ENCODE assay signal across 1 cellular context in the genomic region with DNA sequence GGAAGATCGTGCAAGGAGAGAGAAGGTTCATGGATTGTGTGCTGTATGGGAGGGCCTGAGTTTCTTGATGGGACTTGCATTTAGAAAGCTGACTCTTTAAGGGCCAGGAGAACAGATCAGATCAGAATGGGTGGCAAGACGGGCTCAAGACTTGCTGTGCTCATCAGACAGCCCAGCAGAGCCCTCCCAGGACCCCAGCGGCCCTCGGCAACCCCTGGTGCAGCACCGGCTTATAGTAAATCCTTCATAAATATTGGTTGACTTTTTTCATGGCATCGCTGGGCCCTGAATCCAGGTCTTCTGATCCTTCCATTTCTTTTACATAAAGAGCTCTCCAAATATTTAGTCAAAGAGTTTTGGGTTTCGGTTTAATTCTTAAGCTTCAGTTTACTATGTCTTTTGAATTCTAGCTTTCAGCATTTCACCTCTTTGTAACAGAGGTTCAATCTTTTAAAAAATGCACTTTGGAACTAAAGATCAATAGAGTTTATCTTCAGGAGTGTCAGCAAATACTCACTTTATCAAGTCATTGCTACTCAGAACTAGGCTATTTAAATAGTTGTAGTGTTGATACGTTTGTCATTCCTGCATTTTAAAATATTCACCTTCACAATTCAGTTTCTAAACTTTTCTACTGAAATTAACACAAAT.
TF ChIP-seq lines count a peak whose summit lies in the region.

No MANE protein-coding gene starts in this region.

TF ChIP-seq in HepG2, 621 proteins besides CTCF, POLR2A, EP300 and RAD21 (continued from another document and continues in another):
- TF ChIP-seq, protein P1, sequence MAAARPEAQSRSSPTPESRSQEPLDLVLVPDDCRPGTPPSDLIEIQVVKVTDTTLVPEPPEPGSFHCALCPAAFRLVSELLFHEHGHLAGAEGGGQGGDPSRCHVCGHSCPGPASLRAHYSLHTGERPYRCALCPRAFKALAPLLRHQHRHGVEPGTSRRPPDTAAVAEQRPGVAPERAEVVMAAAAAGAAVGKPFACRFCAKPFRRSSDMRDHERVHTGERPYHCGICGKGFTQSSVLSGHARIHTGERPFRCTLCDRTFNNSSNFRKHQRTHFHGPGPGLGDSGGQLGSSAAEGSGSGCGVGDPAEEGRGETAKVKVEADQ (CRISPR knock-in tag; IDR thresholded peaks at IDR 0.05; ENCODE audit: borderline replicate concordance) = no peak
- peak; percentile 93 for TF ChIP-seq ONECUT2 (CRISPR knock-in tag; IDR thresholded peaks at IDR 0.05)
- TF ChIP-seq ZNF577 (CRISPR knock-in tag; IDR thresholded peaks at IDR 0.05; ENCODE audit: borderline replicate concordance, low read depth) = no peak
- no peak for TF ChIP-seq TEAD3 (CRISPR knock-in tag; optimal IDR thresholded peaks at IDR 0.05; ENCODE audit: borderline replicate concordance)
- TF ChIP-seq, protein P2, sequence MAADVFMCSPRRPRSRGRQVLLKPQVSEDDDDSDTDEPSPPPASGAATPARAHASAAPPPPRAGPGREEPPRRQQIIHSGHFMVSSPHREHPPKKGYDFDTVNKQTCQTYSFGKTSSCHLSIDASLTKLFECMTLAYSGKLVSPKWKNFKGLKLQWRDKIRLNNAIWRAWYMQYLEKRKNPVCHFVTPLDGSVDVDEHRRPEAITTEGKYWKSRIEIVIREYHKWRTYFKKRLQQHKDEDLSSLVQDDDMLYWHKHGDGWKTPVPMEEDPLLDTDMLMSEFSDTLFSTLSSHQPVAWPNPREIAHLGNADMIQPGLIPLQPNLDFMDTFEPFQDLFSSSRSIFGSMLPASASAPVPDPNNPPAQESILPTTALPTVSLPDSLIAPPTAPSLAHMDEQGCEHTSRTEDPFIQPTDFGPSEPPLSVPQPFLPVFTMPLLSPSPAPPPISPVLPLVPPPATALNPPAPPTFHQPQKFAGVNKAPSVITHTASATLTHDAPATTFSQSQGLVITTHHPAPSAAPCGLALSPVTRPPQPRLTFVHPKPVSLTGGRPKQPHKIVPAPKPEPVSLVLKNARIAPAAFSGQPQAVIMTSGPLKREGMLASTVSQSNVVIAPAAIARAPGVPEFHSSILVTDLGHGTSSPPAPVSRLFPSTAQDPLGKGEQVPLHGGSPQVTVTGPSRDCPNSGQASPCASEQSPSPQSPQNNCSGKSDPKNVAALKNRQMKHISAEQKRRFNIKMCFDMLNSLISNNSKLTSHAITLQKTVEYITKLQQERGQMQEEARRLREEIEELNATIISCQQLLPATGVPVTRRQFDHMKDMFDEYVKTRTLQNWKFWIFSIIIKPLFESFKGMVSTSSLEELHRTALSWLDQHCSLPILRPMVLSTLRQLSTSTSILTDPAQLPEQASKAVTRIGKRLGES (CRISPR knock-in tag; IDR thresholded peaks at IDR 0.05; ENCODE audit: borderline replicate concordance) = no peak
- TF ChIP-seq, protein P3, sequence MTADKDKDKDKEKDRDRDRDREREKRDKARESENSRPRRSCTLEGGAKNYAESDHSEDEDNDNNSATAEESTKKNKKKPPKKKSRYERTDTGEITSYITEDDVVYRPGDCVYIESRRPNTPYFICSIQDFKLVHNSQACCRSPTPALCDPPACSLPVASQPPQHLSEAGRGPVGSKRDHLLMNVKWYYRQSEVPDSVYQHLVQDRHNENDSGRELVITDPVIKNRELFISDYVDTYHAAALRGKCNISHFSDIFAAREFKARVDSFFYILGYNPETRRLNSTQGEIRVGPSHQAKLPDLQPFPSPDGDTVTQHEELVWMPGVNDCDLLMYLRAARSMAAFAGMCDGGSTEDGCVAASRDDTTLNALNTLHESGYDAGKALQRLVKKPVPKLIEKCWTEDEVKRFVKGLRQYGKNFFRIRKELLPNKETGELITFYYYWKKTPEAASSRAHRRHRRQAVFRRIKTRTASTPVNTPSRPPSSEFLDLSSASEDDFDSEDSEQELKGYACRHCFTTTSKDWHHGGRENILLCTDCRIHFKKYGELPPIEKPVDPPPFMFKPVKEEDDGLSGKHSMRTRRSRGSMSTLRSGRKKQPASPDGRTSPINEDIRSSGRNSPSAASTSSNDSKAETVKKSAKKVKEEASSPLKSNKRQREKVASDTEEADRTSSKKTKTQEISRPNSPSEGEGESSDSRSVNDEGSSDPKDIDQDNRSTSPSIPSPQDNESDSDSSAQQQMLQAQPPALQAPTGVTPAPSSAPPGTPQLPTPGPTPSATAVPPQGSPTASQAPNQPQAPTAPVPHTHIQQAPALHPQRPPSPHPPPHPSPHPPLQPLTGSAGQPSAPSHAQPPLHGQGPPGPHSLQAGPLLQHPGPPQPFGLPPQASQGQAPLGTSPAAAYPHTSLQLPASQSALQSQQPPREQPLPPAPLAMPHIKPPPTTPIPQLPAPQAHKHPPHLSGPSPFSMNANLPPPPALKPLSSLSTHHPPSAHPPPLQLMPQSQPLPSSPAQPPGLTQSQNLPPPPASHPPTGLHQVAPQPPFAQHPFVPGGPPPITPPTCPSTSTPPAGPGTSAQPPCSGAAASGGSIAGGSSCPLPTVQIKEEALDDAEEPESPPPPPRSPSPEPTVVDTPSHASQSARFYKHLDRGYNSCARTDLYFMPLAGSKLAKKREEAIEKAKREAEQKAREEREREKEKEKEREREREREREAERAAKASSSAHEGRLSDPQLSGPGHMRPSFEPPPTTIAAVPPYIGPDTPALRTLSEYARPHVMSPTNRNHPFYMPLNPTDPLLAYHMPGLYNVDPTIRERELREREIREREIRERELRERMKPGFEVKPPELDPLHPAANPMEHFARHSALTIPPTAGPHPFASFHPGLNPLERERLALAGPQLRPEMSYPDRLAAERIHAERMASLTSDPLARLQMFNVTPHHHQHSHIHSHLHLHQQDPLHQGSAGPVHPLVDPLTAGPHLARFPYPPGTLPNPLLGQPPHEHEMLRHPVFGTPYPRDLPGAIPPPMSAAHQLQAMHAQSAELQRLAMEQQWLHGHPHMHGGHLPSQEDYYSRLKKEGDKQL (CRISPR knock-in tag; IDR thresholded peaks at IDR 0.05; ENCODE audit: low read depth) = peak; percentile 73; the same call in 1 of the 2 replicates
- TF ChIP-seq HCFC1 (IDR thresholded peaks at IDR 0.05; ENCODE audit: low read depth, low read length) = no peak
- TF ChIP-seq ZNF121 (CRISPR knock-in tag; IDR thresholded peaks at IDR 0.05) = no peak
- TF ChIP-seq ZSCAN25 (CRISPR knock-in tag; IDR thresholded peaks at IDR 0.05) = no peak
- TF ChIP-seq ZNF788 (CRISPR knock-in tag; IDR thresholded peaks at IDR 0.05; ENCODE audit: borderline replicate concordance) = no peak
- TF ChIP-seq SAP130 (CRISPR knock-in tag; IDR thresholded peaks at IDR 0.05; ENCODE audit: low read depth) = peak; percentile 35; the same call in 1 of the 2 replicates
- no peak for TF ChIP-seq ZFP41 (CRISPR knock-in tag; IDR thresholded peaks at IDR 0.05; ENCODE audit: borderline replicate concordance)
- TF ChIP-seq NR2F6 (IDR thresholded peaks at IDR 0.05) = peak; percentile 59
- no peak for TF ChIP-seq NR2F6 (CRISPR knock-in tag; IDR thresholded peaks at IDR 0.05)
- TF ChIP-seq ZNF850 (CRISPR knock-in tag; conservative IDR thresholded peaks at IDR 0.05) = no peak
- peak; percentile 61; the same call in 1 of the 2 replicates for TF ChIP-seq HNF4G (IDR thresholded peaks at IDR 0.05; ENCODE audit: borderline replicate concordance, low read depth, low read length)
- TF ChIP-seq HNF4G (CRISPR knock-in tag; IDR thresholded peaks at IDR 0.05; ENCODE audit: borderline replicate concordance, low read depth) = no peak
- no peak for TF ChIP-seq ZNF724P (CRISPR knock-in tag; IDR thresholded peaks at IDR 0.05; ENCODE audit: borderline replicate concordance)
- no peak for TF ChIP-seq FLYWCH1 (CRISPR knock-in tag; IDR thresholded peaks at IDR 0.05)
- TF ChIP-seq TBX2 (CRISPR knock-in tag; IDR thresholded peaks at IDR 0.05; ENCODE audit: borderline replicate concordance) = no peak
- TF ChIP-seq, protein P4, sequence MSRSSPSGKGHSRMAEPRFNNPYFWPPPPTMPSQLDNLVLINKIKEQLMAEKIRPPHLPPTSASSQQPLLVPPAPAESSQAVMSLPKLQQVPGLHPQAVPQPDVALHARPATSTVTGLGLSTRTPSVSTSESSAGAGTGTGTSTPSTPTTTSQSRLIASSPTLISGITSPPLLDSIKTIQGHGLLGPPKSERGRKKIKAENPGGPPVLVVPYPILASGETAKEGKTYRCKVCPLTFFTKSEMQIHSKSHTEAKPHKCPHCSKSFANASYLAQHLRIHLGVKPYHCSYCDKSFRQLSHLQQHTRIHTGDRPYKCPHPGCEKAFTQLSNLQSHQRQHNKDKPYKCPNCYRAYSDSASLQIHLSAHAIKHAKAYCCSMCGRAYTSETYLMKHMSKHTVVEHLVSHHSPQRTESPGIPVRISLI (CRISPR knock-in tag; IDR thresholded peaks at IDR 0.05; ENCODE audit: borderline replicate concordance) = no peak
- TF ChIP-seq ZNF629 (CRISPR knock-in tag; conservative IDR thresholded peaks at IDR 0.05) = no peak
- no peak for TF ChIP-seq CCAR2 (optimal IDR thresholded peaks at IDR 0.05; ENCODE audit: low read depth, low read length)
- no peak for TF ChIP-seq ZNF282 (IDR thresholded peaks at IDR 0.05; ENCODE audit: partially characterized antibody)
- TF ChIP-seq ISL2 (CRISPR knock-in tag; IDR thresholded peaks at IDR 0.05) = peak; percentile 89
- no peak for TF ChIP-seq RELA (CRISPR knock-in tag; IDR thresholded peaks at IDR 0.05)
- TF ChIP-seq FOXC1 (CRISPR knock-in tag; IDR thresholded peaks at IDR 0.05; ENCODE audit: borderline replicate concordance) = no peak
- no peak for TF ChIP-seq KLF11 (CRISPR knock-in tag; IDR thresholded peaks at IDR 0.05)
- TF ChIP-seq, protein P5, sequence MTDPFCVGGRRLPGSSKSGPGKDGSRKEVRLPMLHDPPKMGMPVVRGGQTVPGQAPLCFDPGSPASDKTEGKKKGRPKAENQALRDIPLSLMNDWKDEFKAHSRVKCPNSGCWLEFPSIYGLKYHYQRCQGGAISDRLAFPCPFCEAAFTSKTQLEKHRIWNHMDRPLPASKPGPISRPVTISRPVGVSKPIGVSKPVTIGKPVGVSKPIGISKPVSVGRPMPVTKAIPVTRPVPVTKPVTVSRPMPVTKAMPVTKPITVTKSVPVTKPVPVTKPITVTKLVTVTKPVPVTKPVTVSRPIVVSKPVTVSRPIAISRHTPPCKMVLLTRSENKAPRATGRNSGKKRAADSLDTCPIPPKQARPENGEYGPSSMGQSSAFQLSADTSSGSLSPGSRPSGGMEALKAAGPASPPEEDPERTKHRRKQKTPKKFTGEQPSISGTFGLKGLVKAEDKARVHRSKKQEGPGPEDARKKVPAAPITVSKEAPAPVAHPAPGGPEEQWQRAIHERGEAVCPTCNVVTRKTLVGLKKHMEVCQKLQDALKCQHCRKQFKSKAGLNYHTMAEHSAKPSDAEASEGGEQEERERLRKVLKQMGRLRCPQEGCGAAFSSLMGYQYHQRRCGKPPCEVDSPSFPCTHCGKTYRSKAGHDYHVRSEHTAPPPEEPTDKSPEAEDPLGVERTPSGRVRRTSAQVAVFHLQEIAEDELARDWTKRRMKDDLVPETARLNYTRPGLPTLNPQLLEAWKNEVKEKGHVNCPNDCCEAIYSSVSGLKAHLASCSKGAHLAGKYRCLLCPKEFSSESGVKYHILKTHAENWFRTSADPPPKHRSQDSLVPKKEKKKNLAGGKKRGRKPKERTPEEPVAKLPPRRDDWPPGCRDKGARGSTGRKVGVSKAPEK (CRISPR knock-in tag; IDR thresholded peaks at IDR 0.05; ENCODE audit: borderline replicate concordance) = no peak
- no peak for TF ChIP-seq TBP (CRISPR knock-in tag; IDR thresholded peaks at IDR 0.05)
- TF ChIP-seq ZNF563 (CRISPR knock-in tag; IDR thresholded peaks at IDR 0.05) = no peak
- TF ChIP-seq BCL6 (CRISPR knock-in tag; IDR thresholded peaks at IDR 0.05) = peak; percentile 61; the same call in 1 of the 2 replicates
- TF ChIP-seq, protein P6, sequence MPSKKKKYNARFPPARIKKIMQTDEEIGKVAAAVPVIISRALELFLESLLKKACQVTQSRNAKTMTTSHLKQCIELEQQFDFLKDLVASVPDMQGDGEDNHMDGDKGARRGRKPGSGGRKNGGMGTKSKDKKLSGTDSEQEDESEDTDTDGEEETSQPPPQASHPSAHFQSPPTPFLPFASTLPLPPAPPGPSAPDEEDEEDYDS (CRISPR knock-in tag; IDR thresholded peaks at IDR 0.05) = 0 out of 2 replicates have a peak, but pooled peaks have one; percentile 11
- TF ChIP-seq NCOR1 (IDR thresholded peaks at IDR 0.05; ENCODE audit: borderline replicate concordance, low read length) = peak; percentile 77; the same call in 1 of the 2 replicates
- TF ChIP-seq KLF13 (CRISPR knock-in tag; IDR thresholded peaks at IDR 0.05) = no peak
- peak; percentile 71 for TF ChIP-seq PPARG (CRISPR knock-in tag; conservative IDR thresholded peaks at IDR 0.05)
- TF ChIP-seq, protein P7, sequence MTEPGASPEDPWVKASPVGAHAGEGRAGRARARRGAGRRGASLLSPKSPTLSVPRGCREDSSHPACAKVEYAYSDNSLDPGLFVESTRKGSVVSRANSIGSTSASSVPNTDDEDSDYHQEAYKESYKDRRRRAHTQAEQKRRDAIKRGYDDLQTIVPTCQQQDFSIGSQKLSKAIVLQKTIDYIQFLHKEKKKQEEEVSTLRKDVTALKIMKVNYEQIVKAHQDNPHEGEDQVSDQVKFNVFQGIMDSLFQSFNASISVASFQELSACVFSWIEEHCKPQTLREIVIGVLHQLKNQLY (CRISPR knock-in tag; IDR thresholded peaks at IDR 0.05) = no peak
- no peak for TF ChIP-seq ZNF136 (CRISPR knock-in tag; IDR thresholded peaks at IDR 0.05; ENCODE audit: low read depth)
- TF ChIP-seq KDM4B (CRISPR knock-in tag; IDR thresholded peaks at IDR 0.05) = no peak
- no peak for TF ChIP-seq ZMAT3 (CRISPR knock-in tag; conservative IDR thresholded peaks at IDR 0.05)
- no peak for TF ChIP-seq ESRRA (CRISPR knock-in tag; IDR thresholded peaks at IDR 0.05; ENCODE audit: low read depth)
- TF ChIP-seq CREM (IDR thresholded peaks at IDR 0.05) = peak; percentile 75; the same call in 1 of the 2 replicates
- no peak for TF ChIP-seq CREM (CRISPR knock-in tag; IDR thresholded peaks at IDR 0.05)
- TF ChIP-seq MAFK (conservative IDR thresholded peaks at IDR 0.05 in 1 of 2, IDR thresholded peaks at IDR 0.05 in 1 of 2; ENCODE audit: low read length in 2 of 2) = peak; percentile 57 to 74; a peak in 3 of 4 replicates
- TF ChIP-seq BRCA1 (CRISPR knock-in tag; IDR thresholded peaks at IDR 0.05) = no peak
- peak; percentile 59 for TF ChIP-seq ASH2L (IDR thresholded peaks at IDR 0.05; ENCODE audit: insufficient read length, low read depth, low read length)
- no peak for TF ChIP-seq KAT2B (IDR thresholded peaks at IDR 0.05; ENCODE audit: borderline replicate concordance, low read depth, low read length)
- TF ChIP-seq CHCHD3 (CRISPR knock-in tag; IDR thresholded peaks at IDR 0.05) = no peak
- no peak for TF ChIP-seq ZNF350 (CRISPR knock-in tag; IDR thresholded peaks at IDR 0.05; ENCODE audit: borderline replicate concordance, low read depth)
- TF ChIP-seq, protein P8, sequence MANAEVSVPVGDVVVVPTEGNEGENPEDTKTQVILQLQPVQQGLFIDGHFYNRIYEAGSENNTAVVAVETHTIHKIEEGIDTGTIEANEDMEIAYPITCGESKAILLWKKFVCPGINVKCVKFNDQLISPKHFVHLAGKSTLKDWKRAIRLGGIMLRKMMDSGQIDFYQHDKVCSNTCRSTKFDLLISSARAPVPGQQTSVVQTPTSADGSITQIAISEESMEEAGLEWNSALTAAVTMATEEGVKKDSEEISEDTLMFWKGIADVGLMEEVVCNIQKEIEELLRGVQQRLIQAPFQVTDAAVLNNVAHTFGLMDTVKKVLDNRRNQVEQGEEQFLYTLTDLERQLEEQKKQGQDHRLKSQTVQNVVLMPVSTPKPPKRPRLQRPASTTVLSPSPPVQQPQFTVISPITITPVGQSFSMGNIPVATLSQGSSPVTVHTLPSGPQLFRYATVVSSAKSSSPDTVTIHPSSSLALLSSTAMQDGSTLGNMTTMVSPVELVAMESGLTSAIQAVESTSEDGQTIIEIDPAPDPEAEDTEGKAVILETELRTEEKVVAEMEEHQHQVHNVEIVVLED (CRISPR knock-in tag; IDR thresholded peaks at IDR 0.05; ENCODE audit: borderline replicate concordance) = no peak
- no peak for TF ChIP-seq ZNF558 (CRISPR knock-in tag; IDR thresholded peaks at IDR 0.05; ENCODE audit: borderline replicate concordance)
